In genomic region chr15:44682809-44683682, GRCh38 we compare ENCODE assay signal across 1 cellular context.
TF ChIP-seq lines count a peak whose summit lies in the region.

No MANE protein-coding gene starts in this region.

TF ChIP-seq in H1, 55 proteins besides CTCF, POLR2A, EP300 and RAD21:
- TF ChIP-seq NANOG (IDR thresholded peaks at IDR 0.05; ENCODE audit: insufficient read depth, low read depth, low read length, poor library complexity, severe bottlenecking) = peak; percentile 9
- peak; percentile 76 for TF ChIP-seq ASH2L (IDR thresholded peaks at IDR 0.05; ENCODE audit: low read length)
- peak; percentile 56 for TF ChIP-seq SP1 (IDR thresholded peaks at IDR 0.05; ENCODE audit: low read depth, low read length)
- peak; percentile 89; the same call in 1 of the 2 replicates for TF ChIP-seq RBBP5 (IDR thresholded peaks at IDR 0.05; ENCODE audit: borderline replicate concordance, low read depth, low read length)
